ENCODE assay signal across 15 cellular contexts in genomic region chr1:231779081-231779480, GRCh38.
"Had no signal": no experiment of that assay in that cellular context is flagged by ENCODE, and none has a peak within 500 bp of the region (broad histone marks: within the 10 kb centered on the region; RNA-seq: fewer than 3 reads in every experiment).

No MANE protein-coding gene starts in this region.

- H3K9me3 ChIP-seq: ascending aorta, colonic mucosa, esophagus muscularis mucosa, thyroid gland, uterus had no signal

- H3K27ac ChIP-seq: colonic mucosa, thyroid gland, uterus had no signal

- H3K9me3 Mint-ChIP-seq: activated naive CD4-positive, alpha-beta T cell treated with anti-CD3 and anti-CD28 coated beads for 36 hours; activated naive CD8-positive, alpha-beta T cell treated with anti-CD3 and anti-CD28 coated beads, Interleukin-2, amount 50 U/mL, for 24 hours; activated T-helper 2 cell treated with anti-CD3 and anti-CD28 coated beads, Interferon-gamma antibody, Interleukin-2, Interleukin-4, amounts not matched to agents 10 μg/mL and 5 μg/mL and 100 μg/mL, durations not matched to agents 14 hours and 24 hours and 36 hours; neural crest cell; T-helper 2 cell treated with Interferon-gamma antibody and Interleukin-4, amounts not matched to agents 5 μg/mL and 100 μg/mL, for 36 hours had no signal

- H3K27ac Mint-ChIP-seq: activated naive CD4-positive, alpha-beta T cell treated with anti-CD3 and anti-CD28 coated beads for 36 hours; activated naive CD8-positive, alpha-beta T cell treated with anti-CD3 and anti-CD28 coated beads, Interleukin-2, amount 50 U/mL, for 24 hours; activated T-helper 2 cell treated with anti-CD3 and anti-CD28 coated beads, Interferon-gamma antibody, Interleukin-2, Interleukin-4, amounts not matched to agents 10 μg/mL and 5 μg/mL and 100 μg/mL, durations not matched to agents 14 hours and 24 hours and 36 hours; T-helper 2 cell treated with Interferon-gamma antibody and Interleukin-4, amounts not matched to agents 5 μg/mL and 100 μg/mL, for 36 hours had no signal

- H3K27me3 Mint-ChIP-seq: activated naive CD8-positive, alpha-beta T cell treated with anti-CD3 and anti-CD28 coated beads, Interleukin-2, amount 50 U/mL, for 24 hours had no signal

- ATAC-seq: activated naive CD8-positive, alpha-beta T cell treated with anti-CD3 and anti-CD28 coated beads, Interleukin-2, amount 50 U/mL, for 24 hours had no signal

- H3K4me3 ChIP-seq: ascending aorta, colonic mucosa, esophagus muscularis mucosa, thyroid gland, uterus had no signal

- DNase-seq: activated CD4-positive, alpha-beta T cell treated with anti-CD3 and anti-CD28 coated beads for 1 hour; activated CD4-positive, alpha-beta T cell treated with anti-CD3 and anti-CD28 coated beads, Interleukin-2, amount 50 U/mL, for 4 hours; activated naive CD4-positive, alpha-beta T cell treated with anti-CD3 and anti-CD28 coated beads for 36 hours; activated naive CD8-positive, alpha-beta T cell treated with anti-CD3 and anti-CD28 coated beads, Interleukin-2, amount 50 U/mL, for 24 hours; colonic mucosa; kidney glomerular epithelial cell; stimulated activated CD4-positive, alpha-beta T cell treated with anti-CD3 and anti-CD28 coated beads, Interleukin-12 subunit alpha, Interleukin-12 subunit beta, amount 100 ng/mL, for 4 hours; stimulated activated CD4-positive, alpha-beta T cell treated with anti-CD3 and anti-CD28 coated beads, Interleukin-2, amount 100 ng/mL, for 24 hours; thyroid gland; uterus had no signal

- H3K4me1 Mint-ChIP-seq: activated naive CD8-positive, alpha-beta T cell treated with anti-CD3 and anti-CD28 coated beads, Interleukin-2, amount 50 U/mL, for 24 hours had no signal

- H3K4me1 ChIP-seq: ascending aorta, colonic mucosa, uterus had no signal

- H3K36me3 ChIP-seq: ascending aorta, colonic mucosa, esophagus muscularis mucosa, thyroid gland, uterus had no signal

- H3K4me3 Mint-ChIP-seq: activated naive CD4-positive, alpha-beta T cell treated with anti-CD3 and anti-CD28 coated beads for 36 hours; activated naive CD8-positive, alpha-beta T cell treated with anti-CD3 and anti-CD28 coated beads, Interleukin-2, amount 50 U/mL, for 24 hours; neural crest cell; T-helper 2 cell treated with Interferon-gamma antibody and Interleukin-4, amounts not matched to agents 5 μg/mL and 100 μg/mL, for 36 hours had no signal

- H3K27me3 ChIP-seq: ascending aorta, colonic mucosa, esophagus muscularis mucosa, thyroid gland, uterus had no signal
